ENCODE assay signal across 1 cellular context in the genomic region with DNA sequence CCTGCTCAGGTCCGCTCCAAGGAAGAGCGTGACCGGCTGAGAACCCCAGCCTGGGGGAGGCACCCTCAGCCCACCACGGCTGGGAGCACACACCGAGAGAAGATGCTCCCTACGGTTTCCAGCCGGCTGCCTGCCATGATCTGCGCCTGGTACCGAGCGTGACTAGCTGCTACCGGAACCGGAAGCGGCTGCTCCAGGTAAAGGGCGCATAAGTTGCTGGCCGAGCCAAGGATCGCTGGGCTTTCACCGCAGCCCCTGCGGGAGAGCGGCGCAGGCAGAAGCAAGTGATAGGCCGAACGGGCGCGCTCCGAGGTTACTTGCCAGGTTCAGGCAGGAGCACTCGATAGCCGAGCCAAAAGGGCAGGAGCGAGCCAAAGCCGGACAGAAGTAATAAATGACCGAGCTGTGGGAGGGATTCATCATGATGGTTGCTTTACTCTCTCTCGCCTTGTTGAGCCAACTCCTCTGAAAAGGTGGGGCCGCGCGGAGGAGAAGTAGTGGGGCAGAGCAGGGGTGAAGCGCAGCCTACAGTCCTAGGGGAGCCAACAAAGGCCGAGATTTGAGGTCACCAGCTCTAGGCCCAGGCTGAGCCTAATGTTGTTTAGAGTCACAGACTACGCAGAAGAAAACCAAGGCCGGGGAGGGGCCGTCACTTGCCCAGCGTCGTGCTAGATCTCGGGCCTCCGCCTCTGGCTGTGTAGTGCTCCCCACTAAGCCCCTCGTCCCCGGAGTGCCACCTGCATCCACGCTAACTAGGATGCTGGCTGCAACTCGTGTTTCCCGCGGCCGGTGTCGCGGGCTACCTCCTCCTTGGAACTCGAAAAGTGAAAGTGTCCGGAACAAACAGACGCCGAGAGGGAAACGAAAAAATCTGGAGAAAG.
TF ChIP-seq lines count a peak whose summit lies in the region.

A gene (minus strand): TSS at position 171 of the 881 bp plus-strand sequence. CDS start 34 bp downstream, at position 137.

TF ChIP-seq in K562, 482 proteins besides CTCF, POLR2A, EP300 and RAD21 (continued from another document and continues in another):
- TF ChIP-seq, protein P1, sequence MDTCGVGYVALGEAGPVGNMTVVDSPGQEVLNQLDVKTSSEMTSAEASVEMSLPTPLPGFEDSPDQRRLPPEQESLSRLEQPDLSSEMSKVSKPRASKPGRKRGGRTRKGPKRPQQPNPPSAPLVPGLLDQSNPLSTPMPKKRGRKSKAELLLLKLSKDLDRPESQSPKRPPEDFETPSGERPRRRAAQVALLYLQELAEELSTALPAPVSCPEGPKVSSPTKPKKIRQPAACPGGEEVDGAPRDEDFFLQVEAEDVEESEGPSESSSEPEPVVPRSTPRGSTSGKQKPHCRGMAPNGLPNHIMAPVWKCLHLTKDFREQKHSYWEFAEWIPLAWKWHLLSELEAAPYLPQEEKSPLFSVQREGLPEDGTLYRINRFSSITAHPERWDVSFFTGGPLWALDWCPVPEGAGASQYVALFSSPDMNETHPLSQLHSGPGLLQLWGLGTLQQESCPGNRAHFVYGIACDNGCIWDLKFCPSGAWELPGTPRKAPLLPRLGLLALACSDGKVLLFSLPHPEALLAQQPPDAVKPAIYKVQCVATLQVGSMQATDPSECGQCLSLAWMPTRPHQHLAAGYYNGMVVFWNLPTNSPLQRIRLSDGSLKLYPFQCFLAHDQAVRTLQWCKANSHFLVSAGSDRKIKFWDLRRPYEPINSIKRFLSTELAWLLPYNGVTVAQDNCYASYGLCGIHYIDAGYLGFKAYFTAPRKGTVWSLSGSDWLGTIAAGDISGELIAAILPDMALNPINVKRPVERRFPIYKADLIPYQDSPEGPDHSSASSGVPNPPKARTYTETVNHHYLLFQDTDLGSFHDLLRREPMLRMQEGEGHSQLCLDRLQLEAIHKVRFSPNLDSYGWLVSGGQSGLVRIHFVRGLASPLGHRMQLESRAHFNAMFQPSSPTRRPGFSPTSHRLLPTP (IDR thresholded peaks at IDR 0.05; ENCODE audit: borderline replicate concordance, extremely low read depth, insufficient read length), result no peak
- no peak for TF ChIP-seq GATAD2A (IDR thresholded peaks at IDR 0.05)
- peak; percentile 42 for TF ChIP-seq TCF3 (CRISPR knock-in tag; IDR thresholded peaks at IDR 0.05)
- no peak for TF ChIP-seq RBM22 (IDR thresholded peaks at IDR 0.05; ENCODE audit: low read depth, low read length, poor library complexity, severe bottlenecking)
- no peak for TF ChIP-seq MYNN (IDR thresholded peaks at IDR 0.05)
- TF ChIP-seq MYNN (CRISPR knock-in tag; IDR thresholded peaks at IDR 0.05), result no peak
- peak; percentile 98 for TF ChIP-seq GABPA (tag; conservative IDR thresholded peaks at IDR 0.05; ENCODE audit: low read depth)
- no peak for TF ChIP-seq KAT2B (IDR thresholded peaks at IDR 0.05; ENCODE audit: low read depth, low read length)
- no peak for TF ChIP-seq ZFP30 (CRISPR knock-in tag; IDR thresholded peaks at IDR 0.05; ENCODE audit: borderline replicate concordance)
- TF ChIP-seq, protein P2, sequence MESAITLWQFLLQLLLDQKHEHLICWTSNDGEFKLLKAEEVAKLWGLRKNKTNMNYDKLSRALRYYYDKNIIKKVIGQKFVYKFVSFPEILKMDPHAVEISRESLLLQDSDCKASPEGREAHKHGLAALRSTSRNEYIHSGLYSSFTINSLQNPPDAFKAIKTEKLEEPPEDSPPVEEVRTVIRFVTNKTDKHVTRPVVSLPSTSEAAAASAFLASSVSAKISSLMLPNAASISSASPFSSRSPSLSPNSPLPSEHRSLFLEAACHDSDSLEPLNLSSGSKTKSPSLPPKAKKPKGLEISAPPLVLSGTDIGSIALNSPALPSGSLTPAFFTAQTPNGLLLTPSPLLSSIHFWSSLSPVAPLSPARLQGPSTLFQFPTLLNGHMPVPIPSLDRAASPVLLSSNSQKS (CRISPR knock-in tag; IDR thresholded peaks at IDR 0.05), result no peak
- no peak for TF ChIP-seq ZNF780A (CRISPR knock-in tag; IDR thresholded peaks at IDR 0.05)
- TF ChIP-seq, protein P3, sequence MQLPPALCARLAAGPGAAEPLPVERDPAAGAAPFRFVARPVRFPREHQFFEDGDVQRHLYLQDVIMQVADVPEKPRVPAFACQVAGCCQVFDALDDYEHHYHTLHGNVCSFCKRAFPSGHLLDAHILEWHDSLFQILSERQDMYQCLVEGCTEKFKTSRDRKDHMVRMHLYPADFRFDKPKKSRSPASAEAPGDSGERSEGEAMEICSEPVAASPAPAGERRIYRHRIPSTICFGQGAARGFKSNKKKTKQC (CRISPR knock-in tag; IDR thresholded peaks at IDR 0.05), result 0 out of 2 replicates have a peak, but pooled peaks have one; percentile 3
- TF ChIP-seq, protein P4, sequence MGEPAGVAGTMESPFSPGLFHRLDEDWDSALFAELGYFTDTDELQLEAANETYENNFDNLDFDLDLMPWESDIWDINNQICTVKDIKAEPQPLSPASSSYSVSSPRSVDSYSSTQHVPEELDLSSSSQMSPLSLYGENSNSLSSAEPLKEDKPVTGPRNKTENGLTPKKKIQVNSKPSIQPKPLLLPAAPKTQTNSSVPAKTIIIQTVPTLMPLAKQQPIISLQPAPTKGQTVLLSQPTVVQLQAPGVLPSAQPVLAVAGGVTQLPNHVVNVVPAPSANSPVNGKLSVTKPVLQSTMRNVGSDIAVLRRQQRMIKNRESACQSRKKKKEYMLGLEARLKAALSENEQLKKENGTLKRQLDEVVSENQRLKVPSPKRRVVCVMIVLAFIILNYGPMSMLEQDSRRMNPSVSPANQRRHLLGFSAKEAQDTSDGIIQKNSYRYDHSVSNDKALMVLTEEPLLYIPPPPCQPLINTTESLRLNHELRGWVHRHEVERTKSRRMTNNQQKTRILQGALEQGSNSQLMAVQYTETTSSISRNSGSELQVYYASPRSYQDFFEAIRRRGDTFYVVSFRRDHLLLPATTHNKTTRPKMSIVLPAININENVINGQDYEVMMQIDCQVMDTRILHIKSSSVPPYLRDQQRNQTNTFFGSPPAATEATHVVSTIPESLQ (CRISPR knock-in tag; IDR thresholded peaks at IDR 0.05), result no peak
- TF ChIP-seq ZNF589 (CRISPR knock-in tag; IDR thresholded peaks at IDR 0.05; ENCODE audit: low read depth), result 0 out of 2 replicates have a peak, but pooled peaks have one; percentile 39
- TF ChIP-seq SIN3A (IDR thresholded peaks at IDR 0.05; ENCODE audit: borderline replicate concordance in 2 of 2, control insufficient read depth in 1 of 2, low read depth in 2 of 2, low read length in 2 of 2), result peak; percentile 95 to 96
- TF ChIP-seq, protein P5, sequence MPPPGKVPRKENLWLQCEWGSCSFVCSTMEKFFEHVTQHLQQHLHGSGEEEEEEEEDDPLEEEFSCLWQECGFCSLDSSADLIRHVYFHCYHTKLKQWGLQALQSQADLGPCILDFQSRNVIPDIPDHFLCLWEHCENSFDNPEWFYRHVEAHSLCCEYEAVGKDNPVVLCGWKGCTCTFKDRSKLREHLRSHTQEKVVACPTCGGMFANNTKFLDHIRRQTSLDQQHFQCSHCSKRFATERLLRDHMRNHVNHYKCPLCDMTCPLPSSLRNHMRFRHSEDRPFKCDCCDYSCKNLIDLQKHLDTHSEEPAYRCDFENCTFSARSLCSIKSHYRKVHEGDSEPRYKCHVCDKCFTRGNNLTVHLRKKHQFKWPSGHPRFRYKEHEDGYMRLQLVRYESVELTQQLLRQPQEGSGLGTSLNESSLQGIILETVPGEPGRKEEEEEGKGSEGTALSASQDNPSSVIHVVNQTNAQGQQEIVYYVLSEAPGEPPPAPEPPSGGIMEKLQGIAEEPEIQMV (tag; conservative IDR thresholded peaks at IDR 0.05; ENCODE audit: low read depth), result no peak
- TF ChIP-seq TRIM24 (IDR thresholded peaks at IDR 0.05), result no peak
- TF ChIP-seq, protein P6, sequence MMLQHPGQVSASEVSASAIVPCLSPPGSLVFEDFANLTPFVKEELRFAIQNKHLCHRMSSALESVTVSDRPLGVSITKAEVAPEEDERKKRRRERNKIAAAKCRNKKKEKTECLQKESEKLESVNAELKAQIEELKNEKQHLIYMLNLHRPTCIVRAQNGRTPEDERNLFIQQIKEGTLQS (IDR thresholded peaks at IDR 0.05), result no peak
- TF ChIP-seq, protein P6 (CRISPR knock-in tag; conservative IDR thresholded peaks at IDR 0.05), result no peak; the same call in 1 of the 2 replicates
- TF ChIP-seq, protein P7, sequence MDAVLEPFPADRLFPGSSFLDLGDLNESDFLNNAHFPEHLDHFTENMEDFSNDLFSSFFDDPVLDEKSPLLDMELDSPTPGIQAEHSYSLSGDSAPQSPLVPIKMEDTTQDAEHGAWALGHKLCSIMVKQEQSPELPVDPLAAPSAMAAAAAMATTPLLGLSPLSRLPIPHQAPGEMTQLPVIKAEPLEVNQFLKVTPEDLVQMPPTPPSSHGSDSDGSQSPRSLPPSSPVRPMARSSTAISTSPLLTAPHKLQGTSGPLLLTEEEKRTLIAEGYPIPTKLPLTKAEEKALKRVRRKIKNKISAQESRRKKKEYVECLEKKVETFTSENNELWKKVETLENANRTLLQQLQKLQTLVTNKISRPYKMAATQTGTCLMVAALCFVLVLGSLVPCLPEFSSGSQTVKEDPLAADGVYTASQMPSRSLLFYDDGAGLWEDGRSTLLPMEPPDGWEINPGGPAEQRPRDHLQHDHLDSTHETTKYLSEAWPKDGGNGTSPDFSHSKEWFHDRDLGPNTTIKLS (IDR thresholded peaks at IDR 0.05; ENCODE audit: borderline replicate concordance, low read depth), result peak; percentile 33; the same call in 1 of the 2 replicates
- no peak for TF ChIP-seq ZNF707 (CRISPR knock-in tag; conservative IDR thresholded peaks at IDR 0.05)
- TF ChIP-seq HMG20B (CRISPR knock-in tag; IDR thresholded peaks at IDR 0.05), result no peak
- TF ChIP-seq ZNF12 (CRISPR knock-in tag; IDR thresholded peaks at IDR 0.05), result no peak
- peak; percentile 88 for TF ChIP-seq ATF7 (IDR thresholded peaks at IDR 0.05)
- TF ChIP-seq, protein P8, sequence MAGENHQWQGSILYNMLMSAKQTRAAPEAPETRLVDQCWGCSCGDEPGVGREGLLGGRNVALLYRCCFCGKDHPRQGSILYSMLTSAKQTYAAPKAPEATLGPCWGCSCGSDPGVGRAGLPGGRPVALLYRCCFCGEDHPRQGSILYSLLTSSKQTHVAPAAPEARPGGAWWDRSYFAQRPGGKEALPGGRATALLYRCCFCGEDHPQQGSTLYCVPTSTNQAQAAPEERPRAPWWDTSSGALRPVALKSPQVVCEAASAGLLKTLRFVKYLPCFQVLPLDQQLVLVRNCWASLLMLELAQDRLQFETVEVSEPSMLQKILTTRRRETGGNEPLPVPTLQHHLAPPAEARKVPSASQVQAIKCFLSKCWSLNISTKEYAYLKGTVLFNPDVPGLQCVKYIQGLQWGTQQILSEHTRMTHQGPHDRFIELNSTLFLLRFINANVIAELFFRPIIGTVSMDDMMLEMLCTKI (IDR thresholded peaks at IDR 0.05; ENCODE audit: partially characterized antibody), result no peak
- TF ChIP-seq ZNF174 (CRISPR knock-in tag; IDR thresholded peaks at IDR 0.05), result no peak
- TF ChIP-seq SMAD2 (IDR thresholded peaks at IDR 0.05; ENCODE audit: low read depth, low read length), result no peak
- TF ChIP-seq CCAR2 (IDR thresholded peaks at IDR 0.05; ENCODE audit: low read depth, low read length), result no peak
- 0 out of 4 replicates have a peak, but pooled peaks of 1 of the 2 experiments have one; percentile 57 for TF ChIP-seq SRF (CRISPR knock-in tag; IDR thresholded peaks at IDR 0.05)
- TF ChIP-seq ETV1 (tag; conservative IDR thresholded peaks at IDR 0.05; ENCODE audit: low read depth), result peak; percentile 90
- 0 out of 2 replicates have a peak, but pooled peaks have one; percentile 22 for TF ChIP-seq MAFF (IDR thresholded peaks at IDR 0.05; ENCODE audit: low read length)
- peak; percentile 86 for TF ChIP-seq ZNF263 (CRISPR knock-in tag; IDR thresholded peaks at IDR 0.05; ENCODE audit: borderline replicate concordance)
- TF ChIP-seq ZNF197 (CRISPR knock-in tag; IDR thresholded peaks at IDR 0.05; ENCODE audit: low read depth), result 0 out of 2 replicates have a peak, but pooled peaks have one; percentile 9
- TF ChIP-seq NR3C1 (CRISPR knock-in tag; IDR thresholded peaks at IDR 0.05), result no peak
- peak; percentile 15 to 95; a peak in 2 of 4 replicates for TF ChIP-seq FOXK2 (conservative IDR thresholded peaks at IDR 0.05 in 1 of 2, IDR thresholded peaks at IDR 0.05 in 1 of 2; ENCODE audit: low read depth in 2 of 2)
- peak; percentile 94 for TF ChIP-seq ZEB2 (IDR thresholded peaks at IDR 0.05)
- TF ChIP-seq ZNF140 (CRISPR knock-in tag; IDR thresholded peaks at IDR 0.05), result no peak
- no peak for TF ChIP-seq NCOA6 (IDR thresholded peaks at IDR 0.05)
- TF ChIP-seq ZNF134 (CRISPR knock-in tag; conservative IDR thresholded peaks at IDR 0.05), result no peak
- no peak for TF ChIP-seq PPARD (CRISPR knock-in tag; IDR thresholded peaks at IDR 0.05)
- TF ChIP-seq HDGF (IDR thresholded peaks at IDR 0.05), result no peak
- TF ChIP-seq ZNF143 (CRISPR knock-in tag; IDR thresholded peaks at IDR 0.05), result no peak
- peak in 1 of 2 experiments; percentile 56; a peak in 2 of 4 replicates for TF ChIP-seq TEAD1 (CRISPR knock-in tag; IDR thresholded peaks at IDR 0.05)
- TF ChIP-seq ETV6 (IDR thresholded peaks at IDR 0.05; ENCODE audit: borderline replicate concordance in 1 of 2, low read depth in 2 of 2, low read length in 1 of 2), result peak; percentile 34 to 45; a peak in 1 of 4 replicates
- TF ChIP-seq ETV6 (CRISPR knock-in tag; IDR thresholded peaks at IDR 0.05; ENCODE audit: borderline replicate concordance), result no peak
- TF ChIP-seq CBX3 (IDR thresholded peaks at IDR 0.05; ENCODE audit: borderline replicate concordance in 1 of 2, low read length in 2 of 2), result peak in 1 of 2 experiments; percentile 78; a peak in 2 of 3 replicates
- TF ChIP-seq, protein P9, sequence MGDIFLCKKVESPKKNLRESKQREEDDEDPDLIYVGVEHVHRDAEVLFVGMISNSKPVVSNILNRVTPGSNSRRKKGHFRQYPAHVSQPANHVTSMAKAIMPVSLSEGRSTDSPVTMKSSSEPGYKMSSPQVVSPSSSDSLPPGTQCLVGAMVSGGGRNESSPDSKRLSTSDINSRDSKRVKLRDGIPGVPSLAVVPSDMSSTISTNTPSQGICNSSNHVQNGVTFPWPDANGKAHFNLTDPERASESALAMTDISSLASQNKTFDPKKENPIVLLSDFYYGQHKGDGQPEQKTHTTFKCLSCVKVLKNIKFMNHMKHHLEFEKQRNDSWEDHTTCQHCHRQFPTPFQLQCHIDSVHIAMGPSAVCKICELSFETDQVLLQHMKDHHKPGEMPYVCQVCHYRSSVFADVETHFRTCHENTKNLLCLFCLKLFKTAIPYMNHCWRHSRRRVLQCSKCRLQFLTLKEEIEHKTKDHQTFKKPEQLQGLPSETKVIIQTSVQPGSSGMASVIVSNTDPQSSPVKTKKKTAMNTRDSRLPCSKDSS (IDR thresholded peaks at IDR 0.05; ENCODE audit: low read depth, partially characterized antibody), result no peak
- TF ChIP-seq DDX20 (tag; IDR thresholded peaks at IDR 0.05; ENCODE audit: low read depth), result no peak
- TF ChIP-seq CSDE1 (IDR thresholded peaks at IDR 0.05), result no peak
- TF ChIP-seq, protein P10, sequence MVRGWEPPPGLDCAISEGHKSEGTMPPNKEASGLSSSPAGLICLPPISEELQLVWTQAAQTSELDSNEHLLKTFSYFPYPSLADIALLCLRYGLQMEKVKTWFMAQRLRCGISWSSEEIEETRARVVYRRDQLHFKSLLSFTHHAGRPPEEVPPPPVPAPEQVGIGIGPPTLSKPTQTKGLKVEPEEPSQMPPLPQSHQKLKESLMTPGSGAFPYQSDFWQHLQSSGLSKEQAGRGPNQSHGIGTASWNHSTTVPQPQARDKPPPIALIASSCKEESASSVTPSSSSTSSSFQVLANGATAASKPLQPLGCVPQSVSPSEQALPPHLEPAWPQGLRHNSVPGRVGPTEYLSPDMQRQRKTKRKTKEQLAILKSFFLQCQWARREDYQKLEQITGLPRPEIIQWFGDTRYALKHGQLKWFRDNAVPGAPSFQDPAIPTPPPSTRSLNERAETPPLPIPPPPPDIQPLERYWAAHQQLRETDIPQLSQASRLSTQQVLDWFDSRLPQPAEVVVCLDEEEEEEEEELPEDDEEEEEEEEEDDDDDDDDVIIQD (CRISPR knock-in tag; IDR thresholded peaks at IDR 0.05), result no peak
- TF ChIP-seq ZNF551 (CRISPR knock-in tag; IDR thresholded peaks at IDR 0.05), result no peak
